In the genomic region with DNA sequence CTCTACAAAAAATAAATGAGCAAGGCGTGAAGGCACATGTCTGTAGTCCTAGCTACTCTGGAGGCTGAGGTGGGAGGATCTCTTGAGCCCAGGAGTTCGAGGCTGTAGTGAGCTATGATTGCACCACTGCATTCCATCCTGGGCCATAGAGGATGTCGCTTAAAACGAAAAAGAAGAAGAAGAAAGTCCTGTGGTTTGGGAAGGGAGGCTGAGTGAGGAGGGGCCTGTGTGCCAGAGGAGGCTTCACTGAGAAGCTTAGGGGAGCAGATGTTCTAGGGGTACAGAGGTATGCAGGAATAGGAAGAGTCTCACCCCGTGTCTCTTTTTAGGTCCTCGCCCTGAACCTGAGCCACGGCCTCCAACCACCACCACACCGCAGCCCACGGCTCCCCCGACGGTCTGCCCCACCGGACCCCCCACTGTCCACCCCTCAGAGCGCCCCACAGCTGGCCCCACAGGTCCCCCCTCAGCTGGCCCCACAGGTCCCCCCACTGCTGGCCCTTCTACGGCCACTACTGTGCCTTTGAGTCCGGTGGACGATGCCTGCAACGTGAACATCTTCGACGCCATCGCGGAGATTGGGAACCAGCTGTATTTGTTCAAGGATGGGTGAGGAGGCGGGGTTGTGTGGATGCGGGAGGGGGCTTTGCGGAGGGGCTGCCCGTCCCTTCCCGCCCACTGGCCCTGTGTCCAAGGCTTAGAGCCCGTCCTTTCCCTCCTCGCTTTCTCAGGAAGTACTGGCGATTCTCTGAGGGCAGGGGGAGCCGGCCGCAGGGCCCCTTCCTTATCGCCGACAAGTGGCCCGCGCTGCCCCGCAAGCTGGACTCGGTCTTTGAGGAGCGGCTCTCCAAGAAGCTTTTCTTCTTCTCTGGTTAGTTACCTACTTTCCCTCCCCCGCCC, we compare ENCODE assay signal across 10 cellular contexts. TPM values are rescaled to one million over a fixed set of nuclear protein-coding genes. Genes with fewer than 3 reads are reported as not detected.
DNase-seq lines count a peak whose midpoint lies in the region; ATAC-seq and TF ChIP-seq lines count a peak whose summit lies in the region.
"Had no signal": no experiment of that assay in that cellular context is flagged by ENCODE, and none has a peak within 500 bp of the region (broad histone marks: within the 10 kb centered on the region; RNA-seq: fewer than 3 reads in every experiment).

No MANE protein-coding gene starts in this region.

- H3K4me1 ChIP-seq in spleen, result peaks cover 24 to 70% (median 49%) of the 10 kb centered on the region in 6 donors

- no peak for TF ChIP-seq POLR2A in spleen (IDR thresholded peaks at IDR 0.05)

- DNase-seq in activated T-cell treated with anti-CD3 and anti-CD28 coated beads, Interleukin-2, amount 50 U/mL, for 72 hours, result no peak
- no peak for DNase-seq in activated T-cell treated with anti-CD3 and anti-CD28 coated beads, Interleukin-2, amount 50 U/mL, for 24 hours
- DNase-seq in MV-4-11 (lab: John Stamatoyannopoulos, UW) (peak; percentile 78), endothelial cell (ENCODE audit: low spot score) (no peak), spleen (peak; percentile 81), KG1 (lab: John Stamatoyannopoulos, UW) (no peak)
- no peak for DNase-seq in stimulated activated CD4-positive, alpha-beta T cell treated with anti-CD3 and anti-CD28 coated beads, Interleukin-15, amount 100 ng/mL, for 24 hours

- no peak overlapping the region for H3K27ac Mint-ChIP-seq in activated T-cell treated with anti-CD3 and anti-CD28 coated beads, Interleukin-2, amount 50 U/mL, for 72 hours
- H3K27ac Mint-ChIP-seq in activated T-cell treated with anti-CD3 and anti-CD28 coated beads, Interleukin-2, amount 50 U/mL, for 24 hours, result no peak overlapping the region
- peak overlapping the region; percentile 42 for H3K27ac Mint-ChIP-seq in endothelial cell (ENCODE audit: unreplicated experiment)

- peak overlapping the region in 6 of 8 donors; percentile 6 to 67 (median 34) for H3K4me3 ChIP-seq in spleen

- peaks cover 44% of the 10 kb centered on the region for H3K4me1 Mint-ChIP-seq in activated T-cell treated with anti-CD3 and anti-CD28 coated beads, Interleukin-2, amount 50 U/mL, for 72 hours (ENCODE audit: low read depth)
- peaks cover 48% of the 10 kb centered on the region for H3K4me1 Mint-ChIP-seq in activated T-cell treated with anti-CD3 and anti-CD28 coated beads, Interleukin-2, amount 50 U/mL, for 24 hours (ENCODE audit: low read depth)
- peaks cover 19% of the 10 kb centered on the region for H3K4me1 Mint-ChIP-seq in endothelial cell (ENCODE audit: unreplicated experiment)

- H3K27me3 Mint-ChIP-seq in activated T-cell treated with anti-CD3 and anti-CD28 coated beads, Interleukin-2, amount 50 U/mL, for 72 hours (ENCODE audit: low read depth), result peaks cover 65% of the 10 kb centered on the region
- H3K27me3 Mint-ChIP-seq in activated T-cell treated with anti-CD3 and anti-CD28 coated beads, Interleukin-2, amount 50 U/mL, for 24 hours, result peaks cover 66% of the 10 kb centered on the region
- H3K27me3 Mint-ChIP-seq in endothelial cell (ENCODE audit: unreplicated experiment), result peaks cover 19% of the 10 kb centered on the region

- H3K36me3 Mint-ChIP-seq in activated T-cell treated with anti-CD3 and anti-CD28 coated beads, Interleukin-2, amount 50 U/mL, for 72 hours (ENCODE audit: insufficient read depth in 2 of 2), result peaks cover 0 to 2% of the 10 kb centered on the region in 2 donors
- no peaks in the 10 kb centered on the region for H3K36me3 Mint-ChIP-seq in activated T-cell treated with anti-CD3 and anti-CD28 coated beads, Interleukin-2, amount 50 U/mL, for 24 hours (ENCODE audit: low read depth)
- peaks cover 13% of the 10 kb centered on the region for H3K36me3 Mint-ChIP-seq in endothelial cell (ENCODE audit: low read depth, unreplicated experiment)

- peaks cover 0 to 30% (median 0%) of the 10 kb centered on the region in 6 donors for H3K36me3 ChIP-seq in spleen

- ATAC-seq in activated T-cell treated with anti-CD3 and anti-CD28 coated beads, Interleukin-2, amount 50 U/mL, for 72 hours (replicated peaks in 1 of 2), result no peak
- no peak for ATAC-seq in HG03432 (IDR thresholded peaks at IDR 0.05; ENCODE audit: unreplicated experiment)

- H3K27ac ChIP-seq in spleen, result peak overlapping the region in 4 of 8 donors; percentile 6 to 87 (median 68)

- peaks cover 14 to 65% (median 54%) of the 10 kb centered on the region in 7 donors for H3K27me3 ChIP-seq in spleen (replicated peaks in 1 of 7)

- H3K4me3 Mint-ChIP-seq in activated T-cell treated with anti-CD3 and anti-CD28 coated beads, Interleukin-2, amount 50 U/mL, for 72 hours, result peak overlapping the region; percentile 75 to 80
- H3K4me3 Mint-ChIP-seq in activated T-cell treated with anti-CD3 and anti-CD28 coated beads, Interleukin-2, amount 50 U/mL, for 24 hours, result no peak overlapping the region
- no peak overlapping the region for H3K4me3 Mint-ChIP-seq in endothelial cell (ENCODE audit: unreplicated experiment)

- no peak for TF ChIP-seq CTCF in endothelial cell (IDR thresholded peaks at IDR 0.05; ENCODE audit: unreplicated experiment)
- TF ChIP-seq CTCF in spleen (IDR thresholded peaks at IDR 0.05 in 8 of 11, conservative IDR thresholded peaks at IDR 0.05 in 3 of 11), result no peak

- H3K9me3 Mint-ChIP-seq in activated T-cell treated with anti-CD3 and anti-CD28 coated beads, Interleukin-2, amount 50 U/mL, for 72 hours, result no peaks in the 10 kb centered on the region
- H3K9me3 Mint-ChIP-seq in activated T-cell treated with anti-CD3 and anti-CD28 coated beads, Interleukin-2, amount 50 U/mL, for 24 hours, result no peaks in the 10 kb centered on the region
- H3K9me3 Mint-ChIP-seq in endothelial cell (ENCODE audit: unreplicated experiment), result no peaks in the 10 kb centered on the region

- H3K9me3 ChIP-seq in spleen, result no peaks in the 10 kb centered on the region

- intact Hi-C loops in spleen (cut with DNase I; ENCODE audit: low total_unique reads), result no loop called here

- 20 to 33% (median 28%) methylated on average over 34 to 39 of the region's 39 CpGs for WGBS in spleen, 5 donors

RNA-seq across cellular contexts. Expression of gene MMP9, which starts 4.5 kb away (rescaled TPM):
- total RNA-seq in activated T-cell treated with anti-CD3 and anti-CD28 coated beads, Interleukin-2, amount 50 U/mL, for 72 hours, result under 1 TPM in 1 of 2 donors, not detected in 1; 0.14 TPM
- total RNA-seq in endothelial cell (ENCODE audit: unreplicated experiment) (9.7 TPM), spleen (100 to 1,000 TPM in 5 of 7 donors, 10 to 100 TPM in 2; 75.2 to 295 (median 168) TPM)
- polyA plus RNA-seq in spleen, result 10 to 100 TPM; 33.3 to 49.7 (median 37.1) TPM
- total RNA-seq: LHCN-M2 had no signal

RNA-seq across cellular contexts. Expression of gene SLC12A5, which starts 15.8 kb away (rescaled TPM):
- 1 to 10 TPM; 1.2 to 3.2 TPM for total RNA-seq in activated T-cell treated with anti-CD3 and anti-CD28 coated beads, Interleukin-2, amount 50 U/mL, for 72 hours
- total RNA-seq in endothelial cell (ENCODE audit: unreplicated experiment) (8.8 TPM), spleen (1 to 10 TPM in 5 of 7 donors, under 1 TPM in 2; 0.20 to 4.0 (median 2.5) TPM)
- polyA plus RNA-seq in spleen, result 1 to 10 TPM; 1.8 to 8.7 (median 4.1) TPM
- total RNA-seq: lower leg skin had no signal

RNA-seq across cellular contexts. Expression of gene ZNF335, which starts 41.2 kb away (rescaled TPM):
- total RNA-seq in activated T-cell treated with anti-CD3 and anti-CD28 coated beads, Interleukin-2, amount 50 U/mL, for 72 hours, result 10 to 100 TPM; 28.4 to 29.8 TPM
- total RNA-seq in endothelial cell (ENCODE audit: unreplicated experiment), result 22.9 TPM
- total RNA-seq in spleen, result 10 to 100 TPM; 25.9 to 46.3 (median 33.8) TPM
- polyA plus RNA-seq in spleen, result 10 to 100 TPM in 2 of 3 donors, 1 to 10 TPM in 1; 8.2 to 17.9 (median 17.8) TPM

Comparison
In these comparisons a context has a peak if more than half of its experiments do, and no peak if none do; other contexts are left out.
1. H3K4me3 Mint-ChIP-seq: peak in activated T-cell treated with anti-CD3 and anti-CD28 coated beads, Interleukin-2, amount 50 U/mL, for 72 hours (2 of 2); none in activated T-cell treated with anti-CD3 and anti-CD28 coated beads, Interleukin-2, amount 50 U/mL, for 24 hours (single experiment) and endothelial cell (single experiment).
2. DNase-seq: peak in MV-4-11 (single experiment) and spleen (single experiment); none in activated T-cell treated with anti-CD3 and anti-CD28 coated beads, Interleukin-2, amount 50 U/mL, for 72 hours (0 of 2), activated T-cell treated with anti-CD3 and anti-CD28 coated beads, Interleukin-2, amount 50 U/mL, for 24 hours (single experiment), endothelial cell (single experiment), KG1 (single experiment) and stimulated activated CD4-positive, alpha-beta T cell treated with anti-CD3 and anti-CD28 coated beads, Interleukin-15, amount 100 ng/mL, for 24 hours (single experiment).